9 cellular contexts compared by ENCODE assay signal in the genomic region with DNA sequence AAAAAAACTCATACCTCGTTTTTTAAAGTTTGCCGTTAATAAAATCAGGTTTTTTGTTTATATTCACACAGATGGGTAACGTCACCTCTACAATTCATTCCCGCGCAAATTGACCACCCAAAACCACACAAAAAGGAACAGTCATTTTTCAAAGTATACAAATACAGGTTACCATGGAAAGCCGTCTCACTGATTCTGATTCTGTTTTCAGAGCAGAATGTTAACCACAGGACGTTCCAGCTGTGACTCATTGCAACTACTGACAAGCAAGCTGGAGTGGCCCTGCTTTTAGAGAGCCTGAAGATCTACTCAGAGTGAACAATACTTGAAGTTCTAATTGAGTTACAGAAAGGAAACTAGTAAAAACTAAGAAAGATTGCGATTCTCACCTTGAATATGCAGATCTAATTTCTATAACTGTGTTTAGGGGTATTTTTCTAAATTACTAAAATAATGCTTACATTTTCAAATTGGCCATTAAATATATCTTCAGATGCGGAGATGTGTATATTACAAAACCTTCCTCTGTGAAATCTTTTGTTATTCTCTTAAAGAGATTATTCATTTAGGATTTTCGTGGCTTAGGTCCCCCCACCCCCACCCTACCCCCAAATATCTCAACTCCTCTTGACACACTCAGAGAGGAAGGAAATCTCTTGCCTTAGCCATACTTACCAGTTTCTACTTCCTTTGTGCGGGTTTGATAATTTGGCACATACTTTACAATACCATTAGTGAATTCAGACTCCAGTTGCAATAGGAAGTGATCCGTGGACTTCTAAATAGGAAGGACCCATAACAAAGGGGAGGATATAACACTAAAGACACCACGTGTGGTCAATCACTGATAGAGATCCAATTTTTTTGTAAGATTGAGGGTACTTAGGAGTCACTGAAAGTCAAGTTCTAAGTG.
DNase-seq lines count a peak whose midpoint lies in the region; ATAC-seq lines count a peak whose summit lies in the region.
"Had no signal": no experiment of that assay in that cellular context is flagged by ENCODE, and none has a peak within 500 bp of the region (broad histone marks: within the 10 kb centered on the region; RNA-seq: fewer than 3 reads in every experiment).

No MANE protein-coding gene starts in this region.

- H3K36me3 Mint-ChIP-seq in naive B cell = peaks cover 0 to 16% of the 10 kb centered on the region in 2 donors

- H3K27ac Mint-ChIP-seq in naive B cell = peak overlapping the region in 2 of 6 donors; percentile 22 to 42

- DNase-seq in ELF-1 (ENCODE audit: low read depth, low spot score) (peak; percentile 29), GOT3 (lab: John Stamatoyannopoulos, UW) (peak; percentile 40), MG63 (peak; percentile 89), naive B cell (peak; percentile 5), NCI-H2227 treated with DMSO at 0.1 percent for 48 hours (lab: John Stamatoyannopoulos, UW) (no peak)
- DNase-seq in activated CD4-positive, alpha-beta T cell treated with anti-CD3 and anti-CD28 coated beads, Interleukin-2, amount 50 U/mL, for 4 hours = peak; percentile 65 to 75
- DNase-seq in effector memory CD4-positive, alpha-beta T cell = peak; percentile 68 to 73 (median 69)

- H3K27me3 ChIP-seq in MG63 (no peaks in the 10 kb centered on the region), subcutaneous abdominal adipose tissue (ENCODE audit: control insufficient read depth in 5 of 5, insufficient read depth in 4 of 5, low read length in 5 of 5) (no peaks in the 10 kb centered on the region)
- no peaks in the 10 kb centered on the region for H3K27me3 ChIP-seq in effector memory CD4-positive, alpha-beta T cell (replicated peaks; ENCODE audit: control insufficient read depth, insufficient read depth, low read length, poor library complexity, severe bottlenecking)

- ATAC-seq in naive B cell (ENCODE audit: low read depth in 2 of 2) = peak; percentile 64 to 74

- H3K9me3 ChIP-seq in MG63 (peaks cover 1% of the 10 kb centered on the region), subcutaneous abdominal adipose tissue (ENCODE audit: control insufficient read depth in 5 of 5, low read length in 5 of 5) (no peaks in the 10 kb centered on the region)
- H3K9me3 ChIP-seq in effector memory CD4-positive, alpha-beta T cell (ENCODE audit: control insufficient read depth, low read length) = no peaks in the 10 kb centered on the region

- peak overlapping the region; percentile 96 for H3K27ac ChIP-seq in effector memory CD4-positive, alpha-beta T cell (ENCODE audit: insufficient read depth, low read length, poor library complexity, severe bottlenecking)
- H3K27ac ChIP-seq in subcutaneous abdominal adipose tissue (ENCODE audit: low read depth, low read length) = peak overlapping the region; percentile 64
- H3K27ac ChIP-seq: VCaP had no signal

- peaks cover 0 to 7% (median 3%) of the 10 kb centered on the region in 7 donors for H3K9me3 Mint-ChIP-seq in naive B cell

- H3K4me3 Mint-ChIP-seq in naive B cell = no peak overlapping the region

- peak overlapping the region in 3 of 5 donors; percentile 20 to 35 (median 34) for H3K9ac ChIP-seq in subcutaneous abdominal adipose tissue (ENCODE audit: low read length in 5 of 5)

- H3K4me3 ChIP-seq in MG63 = no peak overlapping the region
- no peak overlapping the region for H3K4me3 ChIP-seq in effector memory CD4-positive, alpha-beta T cell (ENCODE audit: insufficient read depth, low read depth, low read length, poor library complexity, severe bottlenecking)
- no peak overlapping the region for H3K4me3 ChIP-seq in subcutaneous abdominal adipose tissue (ENCODE audit: low read depth in 1 of 5, low read length in 5 of 5)

- peaks cover 53% of the 10 kb centered on the region for H3K4me1 ChIP-seq in effector memory CD4-positive, alpha-beta T cell (ENCODE audit: control insufficient read depth, insufficient read depth, low read length, poor library complexity, severe bottlenecking)
- H3K4me1 ChIP-seq in subcutaneous abdominal adipose tissue (ENCODE audit: control insufficient read depth in 5 of 5, insufficient read depth in 5 of 5, low read length in 5 of 5) = peaks cover 7 to 41% (median 33%) of the 10 kb centered on the region in 5 donors

- H3K27me3 Mint-ChIP-seq in naive B cell = no peaks in the 10 kb centered on the region

- no peaks in the 10 kb centered on the region; the same call in 1 of the 2 replicates for H3K36me3 ChIP-seq in MG63
- H3K36me3 ChIP-seq in effector memory CD4-positive, alpha-beta T cell (ENCODE audit: control insufficient read depth, insufficient read depth, low read length) = no peaks in the 10 kb centered on the region
- H3K36me3 ChIP-seq in subcutaneous abdominal adipose tissue (ENCODE audit: control insufficient read depth in 5 of 5, insufficient read depth in 5 of 5, low read length in 5 of 5) = no peaks in the 10 kb centered on the region

- H3K4me1 Mint-ChIP-seq in naive B cell = peaks cover 8 to 16% (median 11%) of the 10 kb centered on the region in 3 donors
